ENCODE assay signal across 18 cellular contexts in the genomic region with DNA sequence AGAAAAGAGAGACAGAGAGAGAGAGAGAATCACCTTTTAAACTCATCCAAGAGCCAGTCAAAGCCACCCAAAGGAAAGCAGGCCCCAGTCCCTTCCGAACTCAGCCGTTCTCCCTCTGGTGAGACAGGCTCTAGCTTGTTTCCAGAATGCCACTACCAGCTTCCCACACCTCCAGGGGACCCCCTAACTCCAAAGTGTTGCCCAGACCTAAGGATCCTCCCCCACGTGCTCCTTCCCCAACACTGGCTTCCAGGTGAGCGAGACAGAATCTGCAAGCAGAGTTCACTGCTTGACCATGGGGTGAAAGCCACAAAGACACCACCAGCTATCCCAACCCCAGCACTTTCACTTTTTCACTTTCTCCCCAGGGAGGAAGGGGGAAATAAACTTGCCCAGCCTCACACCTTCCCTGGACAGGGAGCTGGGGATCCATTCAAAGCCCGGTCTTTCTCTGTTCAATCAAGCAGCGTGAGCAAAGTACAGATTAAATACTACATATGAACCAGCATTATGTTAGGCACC. TPM values are rescaled to one million over a fixed set of nuclear protein-coding genes. Genes with fewer than 3 reads are reported as not detected.
DNase-seq lines count a peak whose midpoint lies in the region; ATAC-seq and TF ChIP-seq lines count a peak whose summit lies in the region.
"Had no signal": no experiment of that assay in that cellular context is flagged by ENCODE, and none has a peak within 500 bp of the region (broad histone marks: within the 10 kb centered on the region; RNA-seq: fewer than 3 reads in every experiment).

No MANE protein-coding gene starts in this region.

- H3K9me3 ChIP-seq in cardiac muscle cell (ENCODE audit: low read depth) = no peaks in the 10 kb centered on the region
- H3K9me3 ChIP-seq in muscle layer of duodenum (ENCODE audit: control insufficient read depth in 1 of 2, low read length in 2 of 2) = no peaks in the 10 kb centered on the region
- H3K9me3 ChIP-seq: gastrocnemius medialis had no signal

- H3K27ac ChIP-seq in cardiac muscle cell = peak overlapping the region; percentile 31
- H3K27ac ChIP-seq in muscle layer of duodenum (ENCODE audit: low read length) = peak overlapping the region; percentile 16
- H3K27ac ChIP-seq: gastrocnemius medialis, VCaP had no signal

- H3K27me3 ChIP-seq in cardiac muscle cell (no peaks in the 10 kb centered on the region), muscle layer of duodenum (ENCODE audit: low read depth, low read length) (no peaks in the 10 kb centered on the region)

- no peaks in the 10 kb centered on the region for H3K9me3 Mint-ChIP-seq in brain
- H3K9me3 Mint-ChIP-seq: activated CD4-positive, alpha-beta memory T cell treated with anti-CD3 and anti-CD28 coated beads for 36 hours; activated naive CD4-positive, alpha-beta T cell treated with anti-CD3 and anti-CD28 coated beads for 36 hours; activated T-cell treated with anti-CD3 and anti-CD28 coated beads, Interleukin-2, amount 50 U/mL, for 24 hours had no signal

- H3K27ac Mint-ChIP-seq in brain = peak overlapping the region; percentile 35 to 91 (median 62)
- H3K27ac Mint-ChIP-seq: activated CD4-positive, alpha-beta memory T cell treated with anti-CD3 and anti-CD28 coated beads for 36 hours; activated naive CD4-positive, alpha-beta T cell treated with anti-CD3 and anti-CD28 coated beads for 36 hours; activated T-cell treated with anti-CD3 and anti-CD28 coated beads, Interleukin-2, amount 50 U/mL, for 24 hours had no signal

- DNase-seq in cardiac muscle cell (ENCODE audit: low read depth in 1 of 2, low spot score in 1 of 2) (no peak), cardiac septum (ENCODE audit: low spot score) (no peak), SW 1271 (lab: John Stamatoyannopoulos, UW) (no peak), HEK293T (ENCODE audit: extremely low spot score) (no peak)
- no peak for DNase-seq in stimulated activated CD4-positive, alpha-beta T cell treated with anti-CD3 and anti-CD28 coated beads, Interleukin-1b, Interleukin-23, amount 100 ng/mL, for 48 hours
- DNase-seq: activated naive CD4-positive, alpha-beta T cell treated with anti-CD3 and anti-CD28 coated beads for 36 hours; activated T-cell treated with anti-CD3 and anti-CD28 coated beads, Interleukin-2, amount 50 U/mL, for 24 hours; gastrocnemius medialis; left cardiac atrium; NCI-H2029; NCI-H446 treated with DMSO at 0.1 percent for 48 hours; stimulated activated CD4-positive, alpha-beta T cell treated with anti-CD3 and anti-CD28 coated beads, Interleukin-4, amount 100 ng/mL, for 24 hours; T-helper 1 cell had no signal

- H3K27me3 Mint-ChIP-seq in brain = peaks cover 2% of the 10 kb centered on the region

- H3K4me1 ChIP-seq in cardiac muscle cell (ENCODE audit: low read depth) (peaks cover 10% of the 10 kb centered on the region), muscle layer of duodenum (ENCODE audit: control insufficient read depth in 1 of 2, insufficient read depth in 2 of 2, low read length in 2 of 2) (peaks cover 6 to 7% of the 10 kb centered on the region in 2 donors)
- H3K4me1 ChIP-seq: gastrocnemius medialis had no signal

- H3K36me3 Mint-ChIP-seq in brain = peaks cover 48% of the 10 kb centered on the region
- H3K36me3 Mint-ChIP-seq: activated CD4-positive, alpha-beta memory T cell treated with anti-CD3 and anti-CD28 coated beads for 36 hours had no signal

- no peak for ATAC-seq in GM21619 (IDR thresholded peaks at IDR 0.05; ENCODE audit: unreplicated experiment)
- ATAC-seq: gastrocnemius medialis had no signal

- peaks cover 83% of the 10 kb centered on the region for H3K4me1 Mint-ChIP-seq in brain

- POLR2A ChIA-PET in HEK293T (lab: Yijun Ruan, JAX) = no interaction called here

- intact Hi-C loops in cardiac septum (cut with DNase I) = no loop called here

- H3K36me3 ChIP-seq in cardiac muscle cell (no peaks in the 10 kb centered on the region), muscle layer of duodenum (ENCODE audit: control insufficient read depth in 1 of 2, insufficient read depth in 2 of 2, low read length in 2 of 2) (no peaks in the 10 kb centered on the region)
- H3K36me3 ChIP-seq: gastrocnemius medialis had no signal

- TF ChIP-seq CTCF in cardiac muscle cell (IDR thresholded peaks at IDR 0.05; ENCODE audit: low read depth, low read length) = no peak
- no peak for TF ChIP-seq CTCF in brain (conservative IDR thresholded peaks at IDR 0.05)

- CTCF ChIA-PET in HEK293T (lab: Yijun Ruan, JAX) = no interaction called here

- no peak overlapping the region for H3K4me3 Mint-ChIP-seq in brain
- H3K4me3 Mint-ChIP-seq: activated CD4-positive, alpha-beta memory T cell treated with anti-CD3 and anti-CD28 coated beads for 36 hours; activated naive CD4-positive, alpha-beta T cell treated with anti-CD3 and anti-CD28 coated beads for 36 hours; activated T-cell treated with anti-CD3 and anti-CD28 coated beads, Interleukin-2, amount 50 U/mL, for 24 hours had no signal

- H3K4me3 ChIP-seq in cardiac muscle cell (no peak overlapping the region), muscle layer of duodenum (ENCODE audit: low read depth in 1 of 2, low read length in 2 of 2) (no peak overlapping the region)
- H3K4me3 ChIP-seq: gastrocnemius medialis had no signal

TF ChIP-seq in HEK293T, 16 proteins besides CTCF, POLR2A, EP300 and RAD21:
- TF ChIP-seq NFRKB (IDR thresholded peaks at IDR 0.05) (no peak), FOXM1 (IDR thresholded peaks at IDR 0.05; ENCODE audit: borderline replicate concordance) (no peak), L3MBTL2 (conservative IDR thresholded peaks at IDR 0.05) (no peak), CTBP1 (IDR thresholded peaks at IDR 0.05; ENCODE audit: borderline replicate concordance) (no peak), ARNT (IDR thresholded peaks at IDR 0.05) (no peak), ZNF384 (IDR thresholded peaks at IDR 0.05) (no peak)

RNA-seq across cellular contexts. Expression of a gene that starts 38.5 kb away (rescaled TPM):
- 15.7 and 17.1 TPM in 2 replicates for total RNA-seq in cardiac muscle cell
- polyA plus RNA-seq in cardiac muscle cell = 19.8 and 20.7 TPM in 2 replicates
- total RNA-seq in cardiac septum = 16.9 TPM
- 22.7 TPM for polyA plus RNA-seq in brain (ENCODE audit: insufficient read depth, low read depth, low replicate concordance)
- total RNA-seq: activated CD4-positive, alpha-beta memory T cell treated with anti-CD3 and anti-CD28 coated beads for 36 hours had no signal
